13 cellular contexts compared by ENCODE assay signal in genomic region chrX:9610774-9611392, GRCh38.
DNase-seq lines count a peak whose midpoint lies in the region; ATAC-seq, FAIRE-seq and TF ChIP-seq lines count a peak whose summit lies in the region.
"Had no signal": no experiment of that assay in that cellular context is flagged by ENCODE, and none has a peak within 500 bp of the region (broad histone marks: within the 10 kb centered on the region; RNA-seq: fewer than 3 reads in every experiment).

No MANE protein-coding gene starts in this region.

- H3K27ac Mint-ChIP-seq in effector memory CD8-positive, alpha-beta T cell, result no peak overlapping the region
- H3K27ac Mint-ChIP-seq: T-helper 17 cell had no signal

- in situ Hi-C loops in G401 (cut with HindIII; ENCODE audit: low sequenced_read_pairs), result no loop called here

- H3K4me3 ChIP-seq in bronchial epithelial cell (ENCODE audit: low read depth, low read length), result no peak overlapping the region

- no peaks in the 10 kb centered on the region for H3K4me1 Mint-ChIP-seq in effector memory CD8-positive, alpha-beta T cell (ENCODE audit: low read depth in 2 of 2)
- H3K4me1 Mint-ChIP-seq: T-helper 17 cell had no signal

- no peak for FAIRE-seq in bronchial epithelial cell (lab: Jason Lieb, UNC)
- FAIRE-seq: islet of Langerhans had no signal

- H3K4me3 Mint-ChIP-seq in effector memory CD8-positive, alpha-beta T cell, result no peak overlapping the region
- H3K4me3 Mint-ChIP-seq: T-helper 17 cell had no signal

- no peaks in the 10 kb centered on the region for H3K36me3 ChIP-seq in bronchial epithelial cell (ENCODE audit: control insufficient read depth, insufficient read depth, low read length)

- no peaks in the 10 kb centered on the region for H3K27me3 Mint-ChIP-seq in effector memory CD8-positive, alpha-beta T cell
- H3K27me3 Mint-ChIP-seq: T-helper 17 cell had no signal

- ATAC-seq in HG03342 (IDR thresholded peaks at IDR 0.05; ENCODE audit: unreplicated experiment) (peak; percentile 47), HG02623 (IDR thresholded peaks at IDR 0.05; ENCODE audit: unreplicated experiment) (no peak), HG03439 (IDR thresholded peaks at IDR 0.05; ENCODE audit: unreplicated experiment) (no peak)
- no peak for ATAC-seq in effector memory CD8-positive, alpha-beta T cell (replicated peaks)
- ATAC-seq: HCT116, T-helper 17 cell had no signal

- DNase-seq in G401 (ENCODE audit: low spot score) (peak; percentile 12), bronchial epithelial cell (ENCODE audit: low read depth) (peak; percentile 32), midbrain (lab: John Stamatoyannopoulos, UW) (peak; percentile 20)
- no peak for DNase-seq in effector memory CD8-positive, alpha-beta T cell
- DNase-seq: activated CD4-positive, alpha-beta T cell treated with anti-CD3 and anti-CD28 coated beads, Interleukin-2, amount 50 U/mL, for 4 hours; activated effector memory CD4-positive, alpha-beta T cell treated with Interleukin-2 at 50 U/mL for 16 hours; central memory CD4-positive, alpha-beta T cell; T-helper 17 cell had no signal

- H3K27me3 ChIP-seq in bronchial epithelial cell (ENCODE audit: control insufficient read depth, insufficient read depth, low read length), result no peaks in the 10 kb centered on the region

- no peak for TF ChIP-seq CTCF in bronchial epithelial cell (IDR thresholded peaks at IDR 0.05; ENCODE audit: insufficient read depth, low read length, severe bottlenecking)

- no peaks in the 10 kb centered on the region for H3K36me3 Mint-ChIP-seq in effector memory CD8-positive, alpha-beta T cell (ENCODE audit: insufficient read depth)

- H3K9me3 Mint-ChIP-seq in effector memory CD8-positive, alpha-beta T cell, result no peaks in the 10 kb centered on the region

Comparison
In these comparisons a context has a peak if more than half of its experiments do, and no peak if none do; other contexts are left out.
1. DNase-seq: peak in G401 (single experiment), bronchial epithelial cell (single experiment) and midbrain (single experiment); none in effector memory CD8-positive, alpha-beta T cell (0 of 3).